Comparison of ENCODE assay signal across 14 cellular contexts in the genomic region with DNA sequence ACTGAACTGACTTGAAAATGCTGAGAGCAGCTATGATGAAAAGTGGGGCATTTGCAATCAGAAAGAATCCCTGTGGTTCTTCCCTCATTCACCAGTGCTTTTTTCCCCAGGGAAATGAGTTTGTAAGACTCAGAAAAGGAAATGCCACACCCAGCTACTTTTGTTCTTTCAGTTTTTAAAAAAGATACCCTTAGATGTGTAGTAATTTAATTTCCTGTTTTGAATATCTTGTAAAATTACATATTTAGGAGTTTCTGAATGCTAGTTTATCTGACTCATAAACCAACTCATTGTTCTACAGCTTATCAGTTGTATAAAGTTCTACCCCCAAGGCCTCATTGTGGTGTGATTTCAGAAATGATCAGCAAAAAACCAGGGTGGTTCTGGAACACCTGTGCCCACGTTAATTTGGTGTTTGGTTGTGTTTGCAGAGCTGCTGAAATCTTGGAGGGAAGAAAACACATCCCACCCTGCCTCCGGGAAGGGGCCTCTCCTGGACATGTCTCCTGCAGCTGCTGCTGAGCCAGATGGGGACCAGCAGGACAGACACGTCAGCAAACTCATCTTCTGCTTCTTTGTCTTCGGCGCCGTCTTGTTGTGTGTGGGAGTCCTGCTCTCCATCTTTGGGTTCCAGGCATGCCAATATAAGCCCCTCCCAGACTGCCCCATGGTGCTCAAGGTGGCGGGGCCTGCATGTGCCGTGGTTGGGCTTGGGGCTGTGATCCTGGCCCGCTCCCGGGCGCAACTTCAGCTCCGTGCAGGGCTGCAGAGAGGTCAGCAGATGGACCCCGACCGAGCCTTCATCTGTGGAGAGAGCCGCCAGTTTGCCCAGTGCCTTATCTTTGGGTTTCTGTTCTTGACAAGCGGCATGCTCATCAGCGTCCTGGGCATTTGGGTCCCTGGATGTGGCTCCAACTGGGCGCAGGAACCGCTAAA. TPM values are rescaled to one million over a fixed set of nuclear protein-coding genes. Genes with fewer than 3 reads are reported as not detected.
DNase-seq lines count a peak whose midpoint lies in the region; ATAC-seq lines count a peak whose summit lies in the region.
"Had no signal": no experiment of that assay in that cellular context is flagged by ENCODE, and none has a peak within 500 bp of the region (broad histone marks: within the 10 kb centered on the region; RNA-seq: fewer than 3 reads in every experiment).

No MANE protein-coding gene starts in this region.

- peaks cover 23 to 27% of the 10 kb centered on the region in 2 donors for H3K36me3 ChIP-seq in mucosa of rectum (ENCODE audit: control insufficient read depth in 2 of 2, insufficient read depth in 2 of 2, low read length in 2 of 2)
- H3K36me3 ChIP-seq: esophagus muscularis mucosa had no signal

- peak overlapping the region; percentile 87 to 90 for H3K27ac ChIP-seq in mucosa of rectum (ENCODE audit: low read depth in 2 of 2, low read length in 2 of 2)
- H3K27ac ChIP-seq: esophagus muscularis mucosa had no signal

- peak overlapping the region; percentile 47 to 81 for H3K4me3 ChIP-seq in mucosa of rectum (ENCODE audit: low read length in 2 of 2)
- H3K4me3 ChIP-seq: esophagus muscularis mucosa had no signal

- no peaks in the 10 kb centered on the region for H3K27me3 ChIP-seq in mucosa of rectum (ENCODE audit: control insufficient read depth in 2 of 2, insufficient read depth in 2 of 2, low read length in 2 of 2)

- H3K9me3 ChIP-seq in mucosa of rectum (ENCODE audit: control insufficient read depth in 2 of 2, low read length in 2 of 2), result no peaks in the 10 kb centered on the region
- H3K9me3 ChIP-seq: esophagus muscularis mucosa had no signal

- no peak for ATAC-seq in HG03196 (IDR thresholded peaks at IDR 0.05; ENCODE audit: unreplicated experiment)
- no peak for ATAC-seq in GM19467 (IDR thresholded peaks at IDR 0.05; ENCODE audit: unreplicated experiment)
- ATAC-seq: activated naive CD8-positive, alpha-beta T cell treated with anti-CD3 and anti-CD28 coated beads, Interleukin-2, amount 50 U/mL, for 24 hours had no signal

- H3K9ac ChIP-seq in mucosa of rectum (ENCODE audit: low read depth in 1 of 2, low read length in 2 of 2), result peak overlapping the region in 1 of 2 donors; percentile 88

- DNase-seq in Daoy (ENCODE audit: low read depth) (peak; percentile 46), M059J (ENCODE audit: low read depth) (peak; percentile 38), dedifferentiated amniotic fluid mesenchymal stem cell (ENCODE audit: extremely low spot score) (peak; percentile 56), inferior parietal cortex (ENCODE audit: extremely low spot score) (no peak), AML-193 (lab: John Stamatoyannopoulos, UW) (no peak)
- DNase-seq: activated CD4-positive, alpha-beta T cell treated with anti-CD3 and anti-CD28 coated beads, Interleukin-2, amount 10 ng/mL, durations not matched to agents 7 days and 5 days; activated naive CD8-positive, alpha-beta T cell treated with anti-CD3 and anti-CD28 coated beads, Interleukin-2, amount 50 U/mL, for 24 hours; GDM1; NCI-H1930 had no signal

- H3K4me1 ChIP-seq in mucosa of rectum (ENCODE audit: control insufficient read depth in 2 of 2, insufficient read depth in 2 of 2, low read length in 2 of 2), result peaks cover 41 to 62% of the 10 kb centered on the region in 2 donors

RNA-seq across cellular contexts. Expression of gene TMEM171, which starts 2.8 kb away (rescaled TPM):
- 1.5 and 4.6 TPM in 2 replicates for total RNA-seq in Daoy (2014; rRNA removed; shearing (Covaris generic))
- 0.64 and 2.1 TPM in 2 replicates for total RNA-seq in M059J (2014; rRNA removed; shearing (Covaris generic))
- total RNA-seq: activated CD4-positive, alpha-beta T cell treated with anti-CD3 and anti-CD28 coated beads, Interleukin-2, amount 10 ng/mL, durations not matched to agents 7 days and 5 days; esophagus muscularis mucosa had no signal

RNA-seq across cellular contexts. Expression of gene TMEM174, which starts 49.9 kb away (rescaled TPM):
- not detected in 2 replicates for total RNA-seq in Daoy (2014; rRNA removed; shearing (Covaris generic))
- not detected in 2 replicates for total RNA-seq in M059J (2014; rRNA removed; shearing (Covaris generic))
- total RNA-seq: activated CD4-positive, alpha-beta T cell treated with anti-CD3 and anti-CD28 coated beads, Interleukin-2, amount 10 ng/mL, durations not matched to agents 7 days and 5 days; esophagus muscularis mucosa; liver had no signal

Comparison
In these comparisons a context has a peak if more than half of its experiments do, and no peak if none do; other contexts are left out.
1. DNase-seq: peak in Daoy (single experiment), M059J (single experiment) and dedifferentiated amniotic fluid mesenchymal stem cell (single experiment); none in inferior parietal cortex (single experiment) and AML-193 (0 of 2).